8 cellular contexts compared by ENCODE assay signal in genomic region chr16:89490386-89491237, GRCh38. TPM values are rescaled to one million over a fixed set of nuclear protein-coding genes. Genes with fewer than 3 reads are reported as not detected.
DNase-seq lines count a peak whose midpoint lies in the region; ATAC-seq and TF ChIP-seq lines count a peak whose summit lies in the region.

ANKRD11 (minus strand) TSS chr16:89490561; CDS start chr16:89317019, 173,542 bp downstream.

- peaks cover 66% of the 10 kb centered on the region for H3K4me1 Mint-ChIP-seq in CD8-positive, alpha-beta T cell (ENCODE audit: low read depth)

- H3K4me3 Mint-ChIP-seq in CD8-positive, alpha-beta T cell: peak within 1 kb of the TSS; percentile 95

- CTCF ChIA-PET in CD8-positive, alpha-beta T cell (lab: Charles Lee): interaction anchor here (0.5 kb wide), 1 partner anchor 100 kb away, joined by 4 read pairs; no protein-coding TSS in a partner anchor

- no peaks in the 10 kb centered on the region for H3K27me3 ChIP-seq in CD8-positive, alpha-beta T cell (ENCODE audit: insufficient read depth, low read length)
- H3K27me3 ChIP-seq in lung (ENCODE audit: control insufficient read depth, insufficient read depth): no peaks in the 10 kb centered on the region

- peak within 1 kb of the TSS; percentile 91 for H3K4me3 ChIP-seq in CD8-positive, alpha-beta T cell (ENCODE audit: low read depth, low read length)
- H3K4me3 ChIP-seq in lung: peak within 1 kb of the TSS; percentile 82

- no peaks in the 10 kb centered on the region for H3K36me3 ChIP-seq in CD8-positive, alpha-beta T cell (ENCODE audit: insufficient read depth, low read length)
- no peaks in the 10 kb centered on the region for H3K36me3 ChIP-seq in lung (ENCODE audit: control insufficient read depth in 2 of 2, insufficient read depth in 2 of 2, low read length in 2 of 2)

- peak within 1 kb of the TSS; percentile 96 for H3K27ac Mint-ChIP-seq in CD8-positive, alpha-beta T cell

- ATAC-seq in CD8-positive, alpha-beta T cell: peak; percentile 86
- ATAC-seq in GM19467 (IDR thresholded peaks at IDR 0.05; ENCODE audit: unreplicated experiment) (peak; percentile 88), lung (ENCODE audit: insufficient read depth, low FRiP score) (peak; percentile 96)

- H3K27me3 Mint-ChIP-seq in CD8-positive, alpha-beta T cell (ENCODE audit: low read depth): no peaks in the 10 kb centered on the region

- H3K36me3 Mint-ChIP-seq in CD8-positive, alpha-beta T cell: peaks cover 31% of the 10 kb centered on the region

- intact Hi-C loops in CD8-positive, alpha-beta T cell (cut with DNase I, micrococcal nuclease): loop anchor here (1.0 to 2.0 kb wide), 4 partner anchors 15 to 828 kb away; partner anchors contain the start of genes MVD (in 1 of the 2), RPL13 (in 1 of the 2) and SPG7 (in 1 of the 2)

- POLR2A ChIA-PET in CD8-positive, alpha-beta T cell (lab: Charles Lee): interaction anchor here (0.8 to 2.4 kb wide), 4 partner anchors 14 to 175 kb away, joined by 3 to 17 read pairs (median 6); partner anchors contain the start of gene SPG7

- H3K9me3 ChIP-seq in CD8-positive, alpha-beta T cell (ENCODE audit: low read length): no peaks in the 10 kb centered on the region
- H3K9me3 ChIP-seq in lung (ENCODE audit: control insufficient read depth in 2 of 2, insufficient read depth in 1 of 2, low read length in 1 of 2): no peaks in the 10 kb centered on the region

- peaks cover 46% of the 10 kb centered on the region for H3K4me1 ChIP-seq in CD8-positive, alpha-beta T cell (ENCODE audit: insufficient read depth, low read length)
- peaks cover 14 to 20% of the 10 kb centered on the region in 2 donors for H3K4me1 ChIP-seq in lung (ENCODE audit: control insufficient read depth in 2 of 2, insufficient read depth in 2 of 2, low read length in 2 of 2)

- DNase-seq in CD8-positive, alpha-beta T cell: peak; percentile 96 to 100 (median 97)
- DNase-seq in HS-27A (ENCODE audit: low read depth): peak; percentile 98
- peak; percentile 92 for DNase-seq in NK-92 (lab: John Stamatoyannopoulos, UW; ENCODE audit: unreplicated experiment)
- DNase-seq in activated CD8-positive, alpha-beta memory T cell treated with anti-CD3 and anti-CD28 coated beads for 1 hour (ENCODE audit: extremely low read depth in 1 of 2, low read depth in 1 of 2): peak; percentile 94 to 95
- peak; percentile 98 for DNase-seq in effector CD4-positive, alpha-beta T cell
- DNase-seq in lung (ENCODE audit: low spot score): peak; percentile 99
- peak; percentile 84 to 98 (median 95) for DNase-seq in stimulated activated CD4-positive, alpha-beta T cell treated with anti-CD3 and anti-CD28 coated beads, TNF-alpha, amount 100 ng/mL, for 4 hours (ENCODE audit: low read depth in 3 of 3)

- H3K27ac ChIP-seq in CD8-positive, alpha-beta T cell (ENCODE audit: low read depth, low read length): peak within 1 kb of the TSS; percentile 93
- peak within 1 kb of the TSS; percentile 97 to 98 for H3K27ac ChIP-seq in lung (ENCODE audit: low read depth in 1 of 2, low read length in 1 of 2)

- TF ChIP-seq CTCF in CD8-positive, alpha-beta T cell (IDR thresholded peaks at IDR 0.05): no peak
- no peak for TF ChIP-seq CTCF in lung (IDR thresholded peaks at IDR 0.05; ENCODE audit: control extremely low read depth, extremely low read depth)

- WGBS in lung, 2 donors: 0 to 1% methylated on average over 81 to 105 of the region's 105 CpGs

- no peaks in the 10 kb centered on the region for H3K9me3 Mint-ChIP-seq in CD8-positive, alpha-beta T cell

RNA-seq across cellular contexts. Expression of gene ANKRD11, which starts in this region (rescaled TPM):
- total RNA-seq in CD8-positive, alpha-beta T cell: 100 to 1,000 TPM; 257 to 260 TPM
- total RNA-seq in lung: 100 to 1,000 TPM; 111 to 162 TPM
- 10 to 100 TPM; 58.5 to 67.8 TPM for polyA plus RNA-seq in lung

Comparison
In these comparisons a context has a peak if more than half of its experiments do, and no peak if none do; other contexts are left out.
1. Peak in every context shown above with its lines: DNase-seq, ATAC-seq, H3K4me3 ChIP-seq and H3K27ac ChIP-seq.